In the genomic region with DNA sequence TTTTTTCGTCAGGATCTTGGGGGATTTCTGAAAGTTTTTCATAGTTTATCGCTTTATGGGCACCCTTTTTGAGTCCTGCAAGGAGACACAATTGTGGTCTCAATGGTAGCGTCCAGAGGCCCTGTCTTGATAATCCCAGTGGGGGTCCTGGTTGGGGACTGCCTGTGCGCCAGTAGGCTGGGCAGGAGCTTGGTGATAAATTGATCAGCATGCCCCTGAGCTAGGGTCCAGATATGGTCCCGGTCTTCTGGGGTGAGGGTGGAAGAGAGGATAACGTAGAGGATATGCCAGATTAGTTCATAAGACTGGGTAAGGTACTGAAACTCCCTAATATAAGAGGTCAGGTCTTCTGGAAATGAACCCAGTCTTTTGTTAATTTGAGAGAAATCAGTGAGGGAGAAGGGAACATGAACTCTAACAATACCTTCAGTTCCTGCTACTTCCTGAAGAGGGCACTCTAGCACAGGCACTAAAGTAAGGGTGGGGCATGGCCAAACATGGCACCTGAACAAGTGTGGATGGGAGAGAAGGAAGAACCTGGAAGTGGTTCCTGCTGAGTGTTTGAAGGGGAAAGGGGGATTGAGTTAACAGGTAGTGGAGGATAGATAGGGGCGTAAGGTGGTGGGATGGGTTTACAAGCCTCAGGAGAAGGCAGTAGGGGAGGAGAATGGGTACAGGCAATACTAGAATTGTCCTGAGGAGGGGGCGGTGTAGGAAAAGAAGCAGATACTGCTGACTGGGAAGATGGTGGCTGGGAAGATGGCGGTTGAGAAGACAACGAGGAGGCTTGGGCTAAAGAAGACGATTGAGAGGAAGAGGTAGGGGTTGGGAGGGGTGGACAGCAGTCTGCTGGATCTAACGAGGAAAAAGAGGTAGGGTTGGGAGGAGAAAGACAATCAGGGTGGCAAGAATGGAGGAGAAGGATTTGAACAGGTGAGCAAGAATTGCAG, we compare ENCODE assay signal across 9 cellular contexts. TPM values are rescaled to one million over a fixed set of nuclear protein-coding genes. Genes with fewer than 3 reads are reported as not detected.
DNase-seq lines count a peak whose midpoint lies in the region; ATAC-seq lines count a peak whose summit lies in the region.
"Had no signal": no experiment of that assay in that cellular context is flagged by ENCODE, and none has a peak within 500 bp of the region (broad histone marks: within the 10 kb centered on the region; RNA-seq: fewer than 3 reads in every experiment).

No MANE protein-coding gene starts in this region.

- H3K27me3 Mint-ChIP-seq in activated naive CD8-positive, alpha-beta T cell treated with anti-CD3 and anti-CD28 coated beads for 36 hours: no peaks in the 10 kb centered on the region
- H3K27me3 Mint-ChIP-seq: stimulated activated naive B cell treated with anti-CD40 and anti-IgM and Interleukin-4, amounts not matched to agents 10 μg/mL and 1 μg/mL and 100 μg/mL, for 72 hours had no signal

- H3K4me1 Mint-ChIP-seq in activated naive CD8-positive, alpha-beta T cell treated with anti-CD3 and anti-CD28 coated beads for 36 hours: peaks cover 26% of the 10 kb centered on the region

- peaks cover 19% of the 10 kb centered on the region for H3K36me3 Mint-ChIP-seq in activated naive CD8-positive, alpha-beta T cell treated with anti-CD3 and anti-CD28 coated beads for 36 hours

- DNase-seq in activated gamma-delta T cell treated with Interleukin-2 at 50 U/mL for 16 hours: peak; percentile 38
- no peak for DNase-seq in activated gamma-delta T cell (lab: John Stamatoyannopoulos, UW)
- peak; percentile 63 for DNase-seq in M059J (ENCODE audit: low read depth)
- DNase-seq in RKO (ENCODE audit: low spot score): peak; percentile 51
- DNase-seq in activated naive CD8-positive, alpha-beta T cell treated with anti-CD3 and anti-CD28 coated beads for 36 hours: peak; percentile 37
- DNase-seq in left colon: no peak
- DNase-seq: stimulated activated naive B cell treated with anti-CD40 and anti-IgM and Interleukin-4, amounts not matched to agents 10 μg/mL and 1 μg/mL and 100 μg/mL, for 72 hours had no signal

- H3K9me3 Mint-ChIP-seq in activated naive CD8-positive, alpha-beta T cell treated with anti-CD3 and anti-CD28 coated beads for 36 hours: no peaks in the 10 kb centered on the region

- no peak overlapping the region for H3K4me3 Mint-ChIP-seq in activated naive CD8-positive, alpha-beta T cell treated with anti-CD3 and anti-CD28 coated beads for 36 hours

- ATAC-seq in left colon (peak; percentile 74), HG03457 (IDR thresholded peaks at IDR 0.05; ENCODE audit: unreplicated experiment) (no peak), GM18909 (IDR thresholded peaks at IDR 0.05; ENCODE audit: poor library complexity, unreplicated experiment) (no peak)

- H3K27ac Mint-ChIP-seq in activated naive CD8-positive, alpha-beta T cell treated with anti-CD3 and anti-CD28 coated beads for 36 hours: no peak overlapping the region
- H3K27ac Mint-ChIP-seq: stimulated activated naive B cell treated with anti-CD40 and anti-IgM and Interleukin-4, amounts not matched to agents 10 μg/mL and 1 μg/mL and 100 μg/mL, for 72 hours had no signal

- intact Hi-C loops in left colon (cut with DNase I, micrococcal nuclease): no loop called here

RNA-seq across cellular contexts. Expression of a gene that starts 33.8 kb away (rescaled TPM):
- total RNA-seq in M059J (2014; rRNA removed; shearing (Covaris generic)): 0.25 and 1.4 TPM in 2 replicates
- total RNA-seq in activated naive CD8-positive, alpha-beta T cell treated with anti-CD3 and anti-CD28 coated beads for 36 hours: 1 to 10 TPM; 8.5 to 9.9 TPM
- 1 to 10 TPM; 1.0 to 1.3 TPM for total RNA-seq in left colon

RNA-seq across cellular contexts. Expression of a gene that starts 46.8 kb away (rescaled TPM):
- 31.5 and 38.5 TPM in 2 replicates for total RNA-seq in M059J (2014; rRNA removed; shearing (Covaris generic))
- total RNA-seq in activated naive CD8-positive, alpha-beta T cell treated with anti-CD3 and anti-CD28 coated beads for 36 hours: 10 to 100 TPM; 33.7 to 35.9 TPM
- 10 to 100 TPM; 21.4 to 26.7 TPM for total RNA-seq in left colon

Comparison
In these comparisons a context has a peak if more than half of its experiments do, and no peak if none do; other contexts are left out.
1. DNase-seq: peak in activated gamma-delta T cell treated with Interleukin-2 at 50 U/mL for 16 hours (single experiment), M059J (single experiment), RKO (single experiment) and activated naive CD8-positive, alpha-beta T cell treated with anti-CD3 and anti-CD28 coated beads for 36 hours (single experiment); none in activated gamma-delta T cell (single experiment) and left colon (0 of 2).